11 cellular contexts compared by ENCODE assay signal in genomic region chr22:28759861-28760560, GRCh38. TPM values are rescaled to one million over a fixed set of nuclear protein-coding genes. Genes with fewer than 3 reads are reported as not detected.
DNase-seq lines count a peak whose midpoint lies in the region; ATAC-seq, FAIRE-seq and TF ChIP-seq lines count a peak whose summit lies in the region.
"Had no signal": no experiment of that assay in that cellular context is flagged by ENCODE, and none has a peak within 500 bp of the region (broad histone marks: within the 10 kb centered on the region; RNA-seq: fewer than 3 reads in every experiment).

No MANE protein-coding gene starts in this region.

- no peaks in the 10 kb centered on the region for H3K27me3 Mint-ChIP-seq in activated CD4-positive, alpha-beta memory T cell treated with anti-CD3 and anti-CD28 coated beads for 36 hours

- no peak overlapping the region for H3K4me3 Mint-ChIP-seq in activated CD4-positive, alpha-beta memory T cell treated with anti-CD3 and anti-CD28 coated beads for 36 hours
- H3K4me3 Mint-ChIP-seq: T-helper 2 cell treated with Interferon-gamma antibody and Interleukin-4, amounts not matched to agents 5 μg/mL and 100 μg/mL, for 36 hours had no signal

- no peak overlapping the region for H3K27ac ChIP-seq in body of pancreas
- H3K27ac ChIP-seq: pancreas had no signal

- H3K4me1 ChIP-seq in body of pancreas = no peaks in the 10 kb centered on the region
- H3K4me1 ChIP-seq: pancreas had no signal

- no peaks in the 10 kb centered on the region for H3K36me3 ChIP-seq in body of pancreas (replicated peaks in 1 of 2; ENCODE audit: insufficient read depth in 1 of 2, low read depth in 2 of 2)
- H3K36me3 ChIP-seq: pancreas had no signal

- H3K36me3 Mint-ChIP-seq in activated CD4-positive, alpha-beta memory T cell treated with anti-CD3 and anti-CD28 coated beads for 36 hours = no peaks in the 10 kb centered on the region

- no peaks in the 10 kb centered on the region for H3K9me3 Mint-ChIP-seq in activated CD4-positive, alpha-beta memory T cell treated with anti-CD3 and anti-CD28 coated beads for 36 hours
- H3K9me3 Mint-ChIP-seq: T-helper 2 cell treated with Interferon-gamma antibody and Interleukin-4, amounts not matched to agents 5 μg/mL and 100 μg/mL, for 36 hours had no signal

- no peaks in the 10 kb centered on the region for H3K27me3 ChIP-seq in body of pancreas
- H3K27me3 ChIP-seq: pancreas had no signal

- no peak for FAIRE-seq in D721Med (lab: Jason Lieb, UNC)
- FAIRE-seq: pancreas had no signal

- intact Hi-C loops in left colon (cut with DNase I, micrococcal nuclease) (no loop called here), body of pancreas (cut with DNase I) (no loop called here)
- intact Hi-C loops in activated CD4-positive, alpha-beta memory T cell treated with anti-CD3 and anti-CD28 coated beads for 36 hours (cut with micrococcal nuclease) = no loop called here

- CTCF ChIA-PET in activated CD4-positive, alpha-beta memory T cell treated with anti-CD3 and anti-CD28 coated beads for 36 hours (lab: Charles Lee) = no interaction called here

- no peak overlapping the region for H3K27ac Mint-ChIP-seq in activated CD4-positive, alpha-beta memory T cell treated with anti-CD3 and anti-CD28 coated beads for 36 hours
- H3K27ac Mint-ChIP-seq: T-helper 2 cell treated with Interferon-gamma antibody and Interleukin-4, amounts not matched to agents 5 μg/mL and 100 μg/mL, for 36 hours had no signal

- POLR2A ChIA-PET in activated CD4-positive, alpha-beta memory T cell treated with anti-CD3 and anti-CD28 coated beads for 36 hours (lab: Charles Lee) = no interaction called here

- no peak for TF ChIP-seq POLR2A in body of pancreas (IDR thresholded peaks at IDR 0.05)

- no peaks in the 10 kb centered on the region for H3K9me3 ChIP-seq in body of pancreas
- H3K9me3 ChIP-seq: pancreas had no signal

- DNase-seq in GM12865 (ENCODE audit: low read depth) = peak; percentile 13
- DNase-seq in NAMALWA (ENCODE audit: low spot score) = peak; percentile 23
- peak; percentile 83 for DNase-seq in SW480 (ENCODE audit: low spot score)
- no peak for DNase-seq in left colon
- no peak for DNase-seq in activated CD4-positive, alpha-beta memory T cell treated with anti-CD3 and anti-CD28 coated beads for 36 hours
- DNase-seq in D721Med (ENCODE audit: insufficient read length, low spot score) = no peak
- DNase-seq in body of pancreas = no peak
- no peak for DNase-seq in mesenteric fat pad (ENCODE audit: low spot score)
- DNase-seq: NCI-H1092 treated with DMSO at 0.1 percent for 48 hours, pancreas had no signal

- TF ChIP-seq CTCF in GM12865 (IDR thresholded peaks at IDR 0.05; ENCODE audit: insufficient read depth, low read depth, low read length, missing control alignments) = no peak
- TF ChIP-seq CTCF in D721Med (IDR thresholded peaks at IDR 0.05; ENCODE audit: insufficient read depth, missing control alignments) = no peak
- TF ChIP-seq CTCF in body of pancreas (IDR thresholded peaks at IDR 0.05) = no peak

- ATAC-seq in left colon (peak; percentile 50), body of pancreas (no peak)

- WGBS in body of pancreas, 2 donors = 71 to 83% methylated on average over 3 of the region's 3 CpGs

- no peaks in the 10 kb centered on the region for H3K4me1 Mint-ChIP-seq in activated CD4-positive, alpha-beta memory T cell treated with anti-CD3 and anti-CD28 coated beads for 36 hours (ENCODE audit: low read depth)

- H3K4me3 ChIP-seq in GM12865 (ENCODE audit: low read depth, low read length) = peak overlapping the region; percentile 3; the same call in 1 of the 2 replicates
- H3K4me3 ChIP-seq in body of pancreas = no peak overlapping the region
- H3K4me3 ChIP-seq: pancreas had no signal

RNA-seq across cellular contexts. Expression of gene CCDC117, which starts 12.5 kb away (rescaled TPM):
- total RNA-seq in left colon (10 to 100 TPM; 15.2 to 17.0 TPM), body of pancreas (10 to 100 TPM; 13.8 to 16.3 TPM), mesenteric fat pad (23.1 TPM)
- total RNA-seq in activated CD4-positive, alpha-beta memory T cell treated with anti-CD3 and anti-CD28 coated beads for 36 hours = 10 to 100 TPM; 27.7 to 31.6 TPM

RNA-seq across cellular contexts. Expression of gene HSCB, which starts 18.2 kb away (rescaled TPM):
- 10 to 100 TPM; 10.9 to 12.8 TPM for total RNA-seq in left colon
- 10 to 100 TPM; 16.5 to 18.1 TPM for total RNA-seq in activated CD4-positive, alpha-beta memory T cell treated with anti-CD3 and anti-CD28 coated beads for 36 hours
- total RNA-seq in body of pancreas = 10 to 100 TPM; 11.7 to 14.2 TPM
- 11.9 TPM for total RNA-seq in mesenteric fat pad

RNA-seq across cellular contexts. Expression of gene CHEK2, which starts 18.4 kb away (rescaled TPM):
- 10 to 100 TPM in 1 of 2 donors, 1 to 10 TPM in 1; 9.0 to 16.0 TPM for total RNA-seq in left colon
- 10 to 100 TPM; 30.0 to 36.0 TPM for total RNA-seq in activated CD4-positive, alpha-beta memory T cell treated with anti-CD3 and anti-CD28 coated beads for 36 hours
- 1 to 10 TPM in 1 of 2 donors, under 1 TPM in 1; 0.66 to 2.1 TPM for total RNA-seq in body of pancreas
- 5.3 TPM for total RNA-seq in mesenteric fat pad

RNA-seq across cellular contexts. Expression of gene XBP1, which starts 40.4 kb away (rescaled TPM):
- total RNA-seq in left colon = 100 to 1,000 TPM; 206 to 255 TPM
- 100 to 1,000 TPM; 128 to 132 TPM for total RNA-seq in activated CD4-positive, alpha-beta memory T cell treated with anti-CD3 and anti-CD28 coated beads for 36 hours
- 100 to 1,000 TPM; 642 to 771 TPM for total RNA-seq in body of pancreas
- 180 TPM for total RNA-seq in mesenteric fat pad

Comparison
In these comparisons a context has a peak if more than half of its experiments do, and no peak if none do; other contexts are left out.
1. DNase-seq: peak in GM12865 (single experiment), NAMALWA (single experiment) and SW480 (single experiment); none in left colon (0 of 2), activated CD4-positive, alpha-beta memory T cell treated with anti-CD3 and anti-CD28 coated beads for 36 hours (single experiment), D721Med (single experiment), body of pancreas (0 of 4) and mesenteric fat pad (single experiment).